8 cellular contexts compared by ENCODE assay signal in the genomic region with DNA sequence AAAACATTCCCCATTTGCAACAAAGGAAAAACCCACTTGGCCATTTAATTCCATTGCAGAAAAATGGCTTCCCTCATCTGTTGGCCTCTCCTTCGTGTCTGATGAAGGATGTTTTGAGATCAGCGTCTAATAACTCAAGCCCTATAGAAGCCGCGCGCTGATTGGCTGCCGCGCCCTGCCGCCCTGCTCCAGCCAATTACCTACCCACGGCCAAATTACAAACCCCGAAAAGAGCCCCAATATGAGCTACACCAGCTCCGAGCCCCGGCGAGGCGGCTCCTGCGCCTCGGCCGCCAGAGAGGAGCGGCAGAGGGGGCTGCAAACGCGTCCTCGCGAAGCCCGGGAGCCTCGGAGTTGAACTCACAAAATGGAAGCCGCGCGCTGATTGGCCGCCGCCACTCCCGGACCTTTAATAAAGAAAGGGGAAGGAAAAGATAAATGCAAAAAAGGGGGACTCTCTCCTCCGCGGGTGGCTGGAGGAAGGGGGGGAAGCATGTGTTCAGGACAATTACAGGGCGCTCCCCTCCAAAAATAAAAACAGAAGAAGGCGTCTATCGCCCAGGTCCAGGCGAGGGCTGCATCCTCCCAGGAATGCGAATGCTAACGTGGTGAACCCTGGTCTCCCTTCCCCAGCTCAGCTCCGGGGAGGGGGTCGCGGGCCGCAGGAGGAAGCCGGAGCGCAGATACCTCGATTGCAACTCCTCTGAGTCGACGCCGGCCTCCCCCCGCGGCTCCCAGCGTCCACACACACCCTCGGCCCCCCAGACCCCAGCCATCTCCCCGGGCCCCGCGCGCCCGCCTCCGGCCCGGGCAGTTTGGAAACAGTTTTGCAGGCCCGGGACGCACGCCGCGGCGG. TPM values are rescaled to one million over a fixed set of nuclear protein-coding genes. Genes with fewer than 3 reads are reported as not detected.
A peak's percentile ranks its signal among the peaks of the same experiment; 100 is the strongest.
DNase-seq lines count a peak whose midpoint lies in the region; ATAC-seq, FAIRE-seq and TF ChIP-seq lines count a peak whose summit lies in the region.

No MANE protein-coding gene starts in this region.

- H3K9me3 ChIP-seq in cardiac muscle cell (ENCODE audit: low read depth) (no peaks in the 10 kb centered on the region), pancreas (no peaks in the 10 kb centered on the region), tibial nerve (no peaks in the 10 kb centered on the region)

- 0% methylated on average over 61 to 65 of the region's 65 CpGs for WGBS in adipose tissue, 3 donors
- 0% methylated on average over 63 to 65 of the region's 65 CpGs for WGBS in pancreas, 2 donors
- 0% methylated on average over 60 to 61 of the region's 65 CpGs for WGBS in tibial nerve, 2 donors

- intact Hi-C loops in pancreas (cut with DNase I), result no loop called here

- H3K4me1 ChIP-seq in cardiac muscle cell (ENCODE audit: low read depth) (peaks cover 24% of the 10 kb centered on the region), pancreas (peaks cover 7 to 23% (median 14%) of the 10 kb centered on the region in 3 donors), tibial nerve (peaks cover 0 to 44% (median 38%) of the 10 kb centered on the region in 4 donors)

- no peak for TF ChIP-seq CTCF in cardiac muscle cell (IDR thresholded peaks at IDR 0.05; ENCODE audit: low read depth, low read length)
- no peak for TF ChIP-seq CTCF in pancreas (IDR thresholded peaks at IDR 0.05)
- peak in 1 of 5 experiments; percentile 6 for TF ChIP-seq CTCF in tibial nerve (IDR thresholded peaks at IDR 0.05)

- no peaks in the 10 kb centered on the region for H3K27me3 ChIP-seq in cardiac muscle cell
- no peaks in the 10 kb centered on the region for H3K27me3 ChIP-seq in pancreas
- H3K27me3 ChIP-seq in tibial nerve, result no peaks in the 10 kb centered on the region

- FAIRE-seq in pancreas (lab: Jason Lieb, UNC), result no peak

- peak; percentile 51 to 100 for TF ChIP-seq EP300 in tibial nerve (IDR thresholded peaks at IDR 0.05)

- peak; percentile 96 for DNase-seq in NCI-H146 (lab: John Stamatoyannopoulos, UW)
- DNase-seq in T follicular helper cell (ENCODE audit: low read depth), result peak; percentile 82
- peak; percentile 95 to 97 for DNase-seq in cardiac muscle cell (ENCODE audit: low read depth in 1 of 2, low spot score in 1 of 2)
- DNase-seq in pancreas, result peak; percentile 81 to 90 (median 86)
- peak; percentile 89 to 95 for DNase-seq in tibial nerve (ENCODE audit: low spot score in 2 of 2)

- no peaks in the 10 kb centered on the region for H3K36me3 ChIP-seq in cardiac muscle cell
- no peaks in the 10 kb centered on the region for H3K36me3 ChIP-seq in pancreas
- H3K36me3 ChIP-seq in tibial nerve, result peaks cover 0 to 8% (median 2%) of the 10 kb centered on the region in 3 donors

- H3K27ac ChIP-seq in adipose tissue (ENCODE audit: low read depth, low read length) (peak overlapping the region; percentile 95), cardiac muscle cell (peak overlapping the region; percentile 100), pancreas (peak overlapping the region; percentile 98 to 100 (median 100)), tibial nerve (peak overlapping the region; percentile 99 to 100 (median 100))

- TF ChIP-seq POLR2A in tibial nerve (IDR thresholded peaks at IDR 0.05), result peak; percentile 91 to 97

- H3K4me3 ChIP-seq in GM08714 (ENCODE audit: low read length) (peak overlapping the region; percentile 95), cardiac muscle cell (peak overlapping the region; percentile 89), pancreas (peak overlapping the region; percentile 51 to 85 (median 66)), tibial nerve (peak overlapping the region; percentile 66 to 88 (median 78))

- ATAC-seq in HG02678 (IDR thresholded peaks at IDR 0.05; ENCODE audit: unreplicated experiment), result peak; percentile 33
- ATAC-seq in pancreas, result peak; percentile 49 to 68 (median 58)

RNA-seq across cellular contexts. Expression of a gene that starts 0.7 kb away (rescaled TPM):
- polyA plus RNA-seq in adipose tissue, result 10 to 100 TPM in 2 of 3 donors, 1 to 10 TPM in 1; 5.7 to 11.1 (median 10.6) TPM
- 8.0 and 15.1 TPM in 2 replicates for total RNA-seq in cardiac muscle cell
- 2.4 and 3.8 TPM in 2 replicates for polyA plus RNA-seq in cardiac muscle cell
- 10 to 100 TPM; 10.5 to 16.3 (median 12.2) TPM for total RNA-seq in pancreas
- 10 to 100 TPM in 1 of 2 donors, 1 to 10 TPM in 1; 9.2 to 18.5 TPM for polyA plus RNA-seq in pancreas
- 10 to 100 TPM in 3 of 4 donors, 1 to 10 TPM in 1; 9.4 to 18.3 (median 12.2) TPM for total RNA-seq in tibial nerve

RNA-seq across cellular contexts. Expression of a gene that starts 9.6 kb away (rescaled TPM):
- 1 to 10 TPM; 2.3 to 4.3 (median 3.3) TPM for polyA plus RNA-seq in adipose tissue
- 30.0 and 56.3 TPM in 2 replicates for total RNA-seq in cardiac muscle cell
- polyA plus RNA-seq in cardiac muscle cell, result 21.5 and 27.4 TPM in 2 replicates
- total RNA-seq in pancreas, result 10 to 100 TPM in 1 of 6 donors, 1 to 10 TPM in 5; 3.6 to 12.6 (median 4.9) TPM
- polyA plus RNA-seq in pancreas, result 1 to 10 TPM; 2.8 to 5.6 TPM
- 10 to 100 TPM; 14.1 to 24.3 (median 18.1) TPM for total RNA-seq in tibial nerve

RNA-seq across cellular contexts. Expression of a gene that starts 55.6 kb away (rescaled TPM):
- polyA plus RNA-seq in adipose tissue, result 1 to 10 TPM in 2 of 3 donors, under 1 TPM in 1; 0.91 to 4.5 (median 3.5) TPM
- total RNA-seq in cardiac muscle cell, result not detected in 2 replicates
- 0.16 TPM in 1 of 2 replicates, not detected in the other for polyA plus RNA-seq in cardiac muscle cell
- total RNA-seq in pancreas, result 1 to 10 TPM in 5 of 6 donors, under 1 TPM in 1; 0.71 to 3.0 (median 1.9) TPM
- 1 to 10 TPM; 2.8 to 3.9 TPM for polyA plus RNA-seq in pancreas
- total RNA-seq in tibial nerve, result 1 to 10 TPM in 1 of 4 donors, under 1 TPM in 1, not detected in 2; 0.63 to 1.1 TPM

Comparison
In these comparisons a context has a peak if more than half of its experiments do, and no peak if none do; other contexts are left out.
1. Peak in every context shown above with its lines: DNase-seq, ATAC-seq, H3K4me3 ChIP-seq and H3K27ac ChIP-seq.